Comparison of ENCODE assay signal across 9 cellular contexts in genomic region chr9:92242115-92242778, GRCh38. TPM values are rescaled to one million over a fixed set of nuclear protein-coding genes. Genes with fewer than 3 reads are reported as not detected.
DNase-seq lines count a peak whose midpoint lies in the region; ATAC-seq and TF ChIP-seq lines count a peak whose summit lies in the region.
"Had no signal": no experiment of that assay in that cellular context is flagged by ENCODE, and none has a peak within 500 bp of the region (broad histone marks: within the 10 kb centered on the region; RNA-seq: fewer than 3 reads in every experiment).

No MANE protein-coding gene starts in this region.

- no peak overlapping the region for H2AK5ac ChIP-seq in mesendoderm (ENCODE audit: low read length)

- H3K4ac ChIP-seq in mesendoderm (ENCODE audit: low read depth, low read length) = no peak overlapping the region

- CTCF ChIA-PET in CD4-positive, alpha-beta memory T cell (lab: Charles Lee; ENCODE audit: partially characterized antibody) = interaction anchor here (0.8 to 1.0 kb wide), 2 partner anchors 102 to 104 kb away, joined by 3 read pairs; no protein-coding TSS in a partner anchor

- peaks cover 74% of the 10 kb centered on the region for H3K36me3 Mint-ChIP-seq in HFFc6 (ENCODE audit: low read depth)
- peaks cover 81 to 95% of the 10 kb centered on the region in 2 donors for H3K36me3 Mint-ChIP-seq in CD4-positive, alpha-beta memory T cell

- H2BK120ac ChIP-seq in mesendoderm (ENCODE audit: low read depth, low read length) = no peak overlapping the region

- no peak overlapping the region for H3K9ac ChIP-seq in mesendoderm (ENCODE audit: low read length)

- no peak overlapping the region for H3K23ac ChIP-seq in mesendoderm (ENCODE audit: low read length)

- peak overlapping the region; percentile 2; the same call in 1 of the 2 replicates for H3K4me3 Mint-ChIP-seq in HFFc6
- no peak overlapping the region for H3K4me3 Mint-ChIP-seq in CD4-positive, alpha-beta memory T cell
- H3K4me3 Mint-ChIP-seq: activated T-cell treated with anti-CD3 and anti-CD28 coated beads, Interleukin-2, amount 50 U/mL, for 4 hours had no signal

- H3K27ac Mint-ChIP-seq in HFFc6 = peak overlapping the region; percentile 88
- H3K27ac Mint-ChIP-seq in CD4-positive, alpha-beta memory T cell = peak overlapping the region in 2 of 7 donors; percentile 10 to 31

- H3K18ac ChIP-seq in mesendoderm (ENCODE audit: low read length) = no peak overlapping the region

- no peak overlapping the region for H4K5ac ChIP-seq in mesendoderm (ENCODE audit: low read length)

- H3K27ac ChIP-seq in caudate nucleus (ENCODE audit: low read depth, low read length) (peak overlapping the region; percentile 14), mesendoderm (ENCODE audit: low read depth, low read length) (no peak overlapping the region), tibial artery (no peak overlapping the region)
- H3K27ac ChIP-seq in CD4-positive, alpha-beta memory T cell (ENCODE audit: low read depth, low read length) = no peak overlapping the region

- no peaks in the 10 kb centered on the region for H3K9me3 ChIP-seq in CD4-positive, alpha-beta memory T cell (ENCODE audit: control insufficient read depth in 1 of 2, low read length in 2 of 2)
- H3K9me3 ChIP-seq in tibial artery = no peaks in the 10 kb centered on the region

- ATAC-seq in HG02678 (IDR thresholded peaks at IDR 0.05; ENCODE audit: unreplicated experiment) = no peak
- ATAC-seq: activated T-cell treated with anti-CD3 and anti-CD28 coated beads, Interleukin-2, amount 50 U/mL, for 4 hours had no signal

- peak; percentile 80 for TF ChIP-seq CTCF in HFFc6 (IDR thresholded peaks at IDR 0.05)
- no peak for TF ChIP-seq CTCF in tibial artery (IDR thresholded peaks at IDR 0.05)

- peaks cover 59% of the 10 kb centered on the region for H3K4me1 Mint-ChIP-seq in HFFc6 (ENCODE audit: low read depth)
- peaks cover 0 to 3% (median 0%) of the 10 kb centered on the region in 4 donors for H3K4me1 Mint-ChIP-seq in CD4-positive, alpha-beta memory T cell

- H3K36me3 ChIP-seq in mesendoderm (ENCODE audit: control insufficient read depth, insufficient read depth, low read length) = peaks cover 36% of the 10 kb centered on the region
- peaks cover 80% of the 10 kb centered on the region for H3K36me3 ChIP-seq in CD4-positive, alpha-beta memory T cell (ENCODE audit: insufficient read depth, low read length)
- peaks cover 94 to 100% (median 99%) of the 10 kb centered on the region in 3 donors for H3K36me3 ChIP-seq in tibial artery

- POLR2A ChIA-PET in CD4-positive, alpha-beta memory T cell (lab: Charles Lee; ENCODE audit: partially characterized antibody) = no interaction called here

- no peak overlapping the region for H4K8ac ChIP-seq in mesendoderm (ENCODE audit: low read depth, low read length)

- no peak overlapping the region for H2BK15ac ChIP-seq in mesendoderm (replicated peaks; ENCODE audit: low read depth)

- no peaks in the 10 kb centered on the region for H3K79me2 ChIP-seq in mesendoderm (ENCODE audit: control insufficient read depth, insufficient read depth, low read length)

- intact Hi-C loops in CD4-positive, alpha-beta memory T cell (cut with micrococcal nuclease) = no loop called here
- intact Hi-C loops in tibial artery (cut with DNase I; ENCODE audit: low total_unique reads) = no loop called here

- no peaks in the 10 kb centered on the region for H3K9me3 Mint-ChIP-seq in HFFc6
- H3K9me3 Mint-ChIP-seq in CD4-positive, alpha-beta memory T cell = no peaks in the 10 kb centered on the region
- H3K9me3 Mint-ChIP-seq: activated T-cell treated with anti-CD3 and anti-CD28 coated beads, Interleukin-2, amount 50 U/mL, for 4 hours had no signal

- H3K4me1 ChIP-seq in mesendoderm (ENCODE audit: control insufficient read depth, low read depth, low read length) (no peaks in the 10 kb centered on the region), tibial artery (no peaks in the 10 kb centered on the region)
- no peaks in the 10 kb centered on the region for H3K4me1 ChIP-seq in CD4-positive, alpha-beta memory T cell (ENCODE audit: insufficient read depth, low read length)

- no peak overlapping the region for H3K56ac ChIP-seq in mesendoderm (ENCODE audit: low read length)

- H3K27me3 ChIP-seq in mesendoderm (ENCODE audit: insufficient read depth, low read length, poor library complexity) (no peaks in the 10 kb centered on the region), tibial artery (no peaks in the 10 kb centered on the region)
- H3K27me3 ChIP-seq in CD4-positive, alpha-beta memory T cell (ENCODE audit: insufficient read depth, low read length) = no peaks in the 10 kb centered on the region

- H3K79me1 ChIP-seq in mesendoderm (ENCODE audit: low read length) = peaks cover 3% of the 10 kb centered on the region

- DNase-seq in AG20443 (ENCODE audit: low spot score) (peak; percentile 55), HFFc6 (peak; percentile 63), caudate nucleus (lab: John Stamatoyannopoulos, UW) (peak in 12 of 61 donors; percentile 2 to 68 (median 30)), mesendoderm (peak; percentile 28), superior temporal gyrus (ENCODE audit: extremely low spot score) (no peak), tibial artery (no peak)
- no peak for DNase-seq in CD4-positive, alpha-beta memory T cell
- DNase-seq: activated T-cell treated with anti-CD3 and anti-CD28 coated beads, Interleukin-2, amount 50 U/mL, for 4 hours had no signal

- H3K4me3 ChIP-seq in mesendoderm (ENCODE audit: low read length) (no peak overlapping the region), tibial artery (no peak overlapping the region)
- no peak overlapping the region for H3K4me3 ChIP-seq in CD4-positive, alpha-beta memory T cell (ENCODE audit: low read length in 2 of 2)

- WGBS in mesendoderm (ENCODE audit: extremely low coverage, insufficient coverage, low lambda C conversion rate) = no CpG with 5 or more reads among the region's 3 CpGs

- H3K27me3 Mint-ChIP-seq in HFFc6 (ENCODE audit: insufficient read depth) = no peaks in the 10 kb centered on the region; the same call in 1 of the 2 replicates
- H3K27me3 Mint-ChIP-seq in CD4-positive, alpha-beta memory T cell = no peaks in the 10 kb centered on the region

- no peak overlapping the region for H2BK5ac ChIP-seq in mesendoderm (ENCODE audit: low read length)

- no peak overlapping the region for H3K4me2 ChIP-seq in mesendoderm (ENCODE audit: low read length)

RNA-seq across cellular contexts. Expression of gene IARS1, which starts 51.2 kb away (rescaled TPM):
- 100 to 1,000 TPM; 155 to 179 (median 171) TPM for total RNA-seq in HFFc6 (2021; fragmentation: NEBNext Ultra II Directional; extraction: Animal tissue kit (Norgen Biotek cat#: 25700))
- 147 TPM for polyA plus RNA-seq in mesendoderm (2013, experiment 1 of 2)
- polyA plus RNA-seq in mesendoderm (2013, experiment 2 of 2) = 141 TPM
- total RNA-seq in CD4-positive, alpha-beta memory T cell = 100 to 1,000 TPM; 109 to 112 TPM
- polyA plus RNA-seq in CD4-positive, alpha-beta memory T cell = 10 to 100 TPM; 69.7 to 71.3 TPM

Comparison
In these comparisons a context has a peak if more than half of its experiments do, and no peak if none do; other contexts are left out.
1. DNase-seq: peak in AG20443 (single experiment), HFFc6 (single experiment) and mesendoderm (single experiment); none in CD4-positive, alpha-beta memory T cell (0 of 5), superior temporal gyrus (single experiment) and tibial artery (0 of 2).